Comparison of ENCODE assay signal across 17 cellular contexts in genomic region chr2:127704641-127705243, GRCh38. TPM values are rescaled to one million over a fixed set of nuclear protein-coding genes. Genes with fewer than 3 reads are reported as not detected.
DNase-seq lines count a peak whose midpoint lies in the region; TF ChIP-seq lines count a peak whose summit lies in the region.
"Had no signal": no experiment of that assay in that cellular context is flagged by ENCODE, and none has a peak within 500 bp of the region (broad histone marks: within the 10 kb centered on the region; RNA-seq: fewer than 3 reads in every experiment).

No MANE protein-coding gene starts in this region.

- TF ChIP-seq POLR2A in transverse colon (IDR thresholded peaks at IDR 0.05) (no peak), prostate gland (IDR thresholded peaks at IDR 0.05) (no peak)

- H3K9me3 Mint-ChIP-seq in T-helper 2 cell treated with Interferon-gamma antibody and Interleukin-4, amounts not matched to agents 5 μg/mL and 100 μg/mL, for 36 hours = no peaks in the 10 kb centered on the region
- H3K9me3 Mint-ChIP-seq in neural crest cell = no peaks in the 10 kb centered on the region

- H3K4me2 ChIP-seq in GM23248 (ENCODE audit: unreplicated experiment) = peak overlapping the region; percentile 47

- no peak for TF ChIP-seq EP300 in transverse colon (IDR thresholded peaks at IDR 0.05; ENCODE audit: low read depth)

- peaks cover 29% of the 10 kb centered on the region for H3K4me1 Mint-ChIP-seq in T-helper 2 cell treated with Interferon-gamma antibody and Interleukin-4, amounts not matched to agents 5 μg/mL and 100 μg/mL, for 36 hours (ENCODE audit: low read depth)
- H3K4me1 Mint-ChIP-seq in neural crest cell = peaks cover 38% of the 10 kb centered on the region

- no peak for TF ChIP-seq CTCF in neural crest cell (conservative IDR thresholded peaks at IDR 0.05)
- no peak for TF ChIP-seq CTCF in transverse colon (IDR thresholded peaks at IDR 0.05)
- TF ChIP-seq CTCF in prostate gland (IDR thresholded peaks at IDR 0.05) = no peak

- H3K27ac ChIP-seq in GM23248 (peak overlapping the region; percentile 47), ectodermal cell (ENCODE audit: insufficient read depth, low read depth, low read length, poor library complexity, severe bottlenecking) (peak overlapping the region; percentile 26), transverse colon (no peak overlapping the region), prostate gland (no peak overlapping the region)

- intact Hi-C loops in transverse colon (cut with DNase I; ENCODE audit: low total_unique reads) (no loop called here), prostate gland (cut with DNase I) (loop anchor here (5.0 kb wide), 1 partner anchor 112 kb away; no protein-coding TSS in a partner anchor)

- 65 to 69% methylated on average over 3 of the region's 3 CpGs for WGBS in GM23248 (ENCODE audit: low coverage in 1 of 2, low lambda C conversion rate in 2 of 2, missing lambda C conversion rate in 2 of 2), 2 experiments
- 89 to 92% methylated on average over 3 of the region's 3 CpGs for WGBS in ectodermal cell, 2 experiments
- 92% methylated on average over 3 of the region's 3 CpGs; no CpG with 5 or more reads in 1 of the 2 donors for WGBS in transverse colon (ENCODE audit: low coverage in 1 of 2), 2 donors
- WGBS in prostate gland = 73% methylated on average over 3 of the region's 3 CpGs

- H3K4me1 ChIP-seq in GM23248 (ENCODE audit: insufficient read depth) (peaks cover 36% of the 10 kb centered on the region), ectodermal cell (ENCODE audit: control insufficient read depth, insufficient read depth, low read length) (peaks cover 17% of the 10 kb centered on the region), transverse colon (peaks cover 11 to 35% (median 20%) of the 10 kb centered on the region in 4 donors), prostate gland (replicated peaks) (peaks cover 12% of the 10 kb centered on the region)

- H3K27me3 ChIP-seq in GM23248 (replicated peaks; ENCODE audit: insufficient read depth) = no peaks in the 10 kb centered on the region
- no peaks in the 10 kb centered on the region for H3K27me3 ChIP-seq in ectodermal cell (ENCODE audit: control insufficient read depth, insufficient read depth, low read length, poor library complexity, severe bottlenecking)
- no peaks in the 10 kb centered on the region for H3K27me3 ChIP-seq in transverse colon
- H3K27me3 ChIP-seq in prostate gland (replicated peaks; ENCODE audit: insufficient read depth) = no peaks in the 10 kb centered on the region
- H3K27me3 ChIP-seq: adrenal gland had no signal

- H3K4me3 ChIP-seq in GM23248 (no peak overlapping the region), ectodermal cell (ENCODE audit: insufficient read depth, low read depth, low read length) (no peak overlapping the region), transverse colon (no peak overlapping the region), prostate gland (no peak overlapping the region)
- H3K4me3 ChIP-seq: adrenal gland had no signal

- no peaks in the 10 kb centered on the region for H4K20me1 ChIP-seq in GM23248 (ENCODE audit: insufficient read depth)

- H3K36me3 Mint-ChIP-seq in T-helper 2 cell treated with Interferon-gamma antibody and Interleukin-4, amounts not matched to agents 5 μg/mL and 100 μg/mL, for 36 hours (ENCODE audit: low read depth) = peaks cover 65% of the 10 kb centered on the region
- H3K36me3 Mint-ChIP-seq in neural crest cell (ENCODE audit: low read depth) = peaks cover 17% of the 10 kb centered on the region

- in situ Hi-C loops in GM23248 (cut with MboI) = no loop called here
- in situ Hi-C loops in transverse colon (cut with MboI; ENCODE audit: low pct_ligation_motif_present in 1 of 4, low pct_unique_long_range_greater_than_20kb in 1 of 4, low sequenced_read_pairs in 3 of 4) = no loop called here

- H2AFZ ChIP-seq in GM23248 = no peak overlapping the region

- peak overlapping the region; percentile 61 for H3K4me3 Mint-ChIP-seq in T-helper 2 cell treated with Interferon-gamma antibody and Interleukin-4, amounts not matched to agents 5 μg/mL and 100 μg/mL, for 36 hours
- peak overlapping the region; percentile 79 for H3K4me3 Mint-ChIP-seq in neural crest cell

- H3K36me3 ChIP-seq in GM23248 (ENCODE audit: low read depth) = no peaks in the 10 kb centered on the region
- H3K36me3 ChIP-seq in ectodermal cell (ENCODE audit: control insufficient read depth, insufficient read depth, low read length) = peaks cover 33% of the 10 kb centered on the region
- peaks cover 0 to 23% (median 8%) of the 10 kb centered on the region in 4 donors for H3K36me3 ChIP-seq in transverse colon
- H3K36me3 ChIP-seq in prostate gland = peaks cover 4 to 8% of the 10 kb centered on the region in 2 donors

- H3K9me2 ChIP-seq in GM23248 (ENCODE audit: insufficient read depth) = no peaks in the 10 kb centered on the region

- H3K9ac ChIP-seq in GM23248 = 0 out of 2 replicates have a peak overlapping the region, but pooled peaks have one; percentile 12

- H3K27me3 Mint-ChIP-seq in T-helper 2 cell treated with Interferon-gamma antibody and Interleukin-4, amounts not matched to agents 5 μg/mL and 100 μg/mL, for 36 hours (ENCODE audit: low read depth) = no peaks in the 10 kb centered on the region
- H3K27me3 Mint-ChIP-seq in neural crest cell (ENCODE audit: low read depth) = no peaks in the 10 kb centered on the region

- peaks cover 33% of the 10 kb centered on the region for H3F3A ChIP-seq in GM23248 (ENCODE audit: insufficient read depth)

- H3K27ac Mint-ChIP-seq in T-helper 2 cell treated with Interferon-gamma antibody and Interleukin-4, amounts not matched to agents 5 μg/mL and 100 μg/mL, for 36 hours = no peak overlapping the region
- H3K27ac Mint-ChIP-seq in neural crest cell (ENCODE audit: unreplicated experiment) = peak overlapping the region; percentile 50

- DNase-seq in T-helper 2 cell treated with Interferon-gamma antibody and Interleukin-4, amounts not matched to agents 5 μg/mL and 100 μg/mL, for 36 hours (ENCODE audit: low spot score) = no peak
- DNase-seq in T-helper 2 cell (no peak), GM23248 (peak; percentile 12), neural crest cell (ENCODE audit: low read depth, low spot score) (no peak), NCI-H2081 treated with DMSO at 0.1 percent for 48 hours (lab: John Stamatoyannopoulos, UW) (no peak), transverse colon (no peak), prostate gland (ENCODE audit: low spot score) (no peak)
- DNase-seq: 8988T; activated CD4-positive, CD25-positive, alpha-beta regulatory T cell; adrenal gland; central memory CD4-positive, alpha-beta T cell; GOT3; NCI-H2029; occipital lobe; T-helper 1 cell had no signal

- H3K9me3 ChIP-seq in GM23248 (ENCODE audit: low read depth) (no peaks in the 10 kb centered on the region), ectodermal cell (ENCODE audit: control insufficient read depth, low read length) (no peaks in the 10 kb centered on the region), transverse colon (no peaks in the 10 kb centered on the region), prostate gland (no peaks in the 10 kb centered on the region)
- H3K9me3 ChIP-seq: adrenal gland had no signal

- H3K79me2 ChIP-seq in GM23248 (ENCODE audit: insufficient read depth) = peaks cover 26% of the 10 kb centered on the region

RNA-seq across cellular contexts. Expression of gene SFT2D3, which starts 3.4 kb away (rescaled TPM):
- 5.7 and 9.4 TPM in 2 replicates for total RNA-seq in GM23248 (2014; rRNA removed; shearing (Covaris generic))
- not detected in 2 replicates for polyA plus RNA-seq in GM23248 (2016; fragmentation: Nextera tagmentation; extraction: Ambion mirVana)
- 19.5 TPM for polyA plus RNA-seq in ectodermal cell (2013, experiment 1 of 4)
- 21.9 TPM for polyA plus RNA-seq in ectodermal cell (2013, experiment 2 of 4)
- 18.0 TPM for polyA plus RNA-seq in ectodermal cell (2013, experiment 3 of 4)
- 19.6 TPM for polyA plus RNA-seq in ectodermal cell (2013, experiment 4 of 4)
- total RNA-seq in neural crest cell (18.8 TPM in 2 replicates), transverse colon (10 to 100 TPM in 1 of 4 donors, 1 to 10 TPM in 3; 6.8 to 13.7 (median 8.3) TPM), prostate gland (10 to 100 TPM; 14.8 to 22.2 TPM)

RNA-seq across cellular contexts. Expression of gene LIMS2, which starts 29.4 kb away (rescaled TPM):
- 3.8 and 7.2 TPM in 2 replicates for total RNA-seq in GM23248 (2014; rRNA removed; shearing (Covaris generic))
- polyA plus RNA-seq in GM23248 (2016; fragmentation: Nextera tagmentation; extraction: Ambion mirVana) = 30.4 and 33.7 TPM in 2 replicates
- 2.4 TPM for polyA plus RNA-seq in ectodermal cell (2013, experiment 1 of 4)
- 3.1 TPM for polyA plus RNA-seq in ectodermal cell (2013, experiment 2 of 4)
- polyA plus RNA-seq in ectodermal cell (2013, experiment 3 of 4) = 3.1 TPM
- 4.2 TPM for polyA plus RNA-seq in ectodermal cell (2013, experiment 4 of 4)
- total RNA-seq in neural crest cell (7.6 and 8.8 TPM in 2 replicates), transverse colon (100 to 1,000 TPM in 2 of 4 donors, 10 to 100 TPM in 2; 34.5 to 198 (median 91.3) TPM), prostate gland (10 to 100 TPM; 31.9 to 63.2 TPM)

RNA-seq across cellular contexts. Expression of gene GPR17, which starts 58.8 kb away (rescaled TPM):
- total RNA-seq in GM23248 (2014; rRNA removed; shearing (Covaris generic)) = not detected in 2 replicates
- 0.11 TPM in 1 of 2 replicates, not detected in the other for polyA plus RNA-seq in GM23248 (2016; fragmentation: Nextera tagmentation; extraction: Ambion mirVana)
- polyA plus RNA-seq in ectodermal cell (2013, experiment 1 of 4) = not detected
- 0.21 TPM for polyA plus RNA-seq in ectodermal cell (2013, experiment 2 of 4)
- 0.32 TPM for polyA plus RNA-seq in ectodermal cell (2013, experiment 3 of 4)
- 0.36 TPM for polyA plus RNA-seq in ectodermal cell (2013, experiment 4 of 4)
- 6.4 and 7.7 TPM in 2 replicates for total RNA-seq in neural crest cell
- under 1 TPM in 1 of 4 donors, not detected in 3; 0.14 TPM for total RNA-seq in transverse colon
- total RNA-seq in prostate gland = not detected
- total RNA-seq: mesenteric fat pad had no signal

Comparison
In these comparisons a context has a peak if more than half of its experiments do, and no peak if none do; other contexts are left out.
1. H3K27ac ChIP-seq: peak in GM23248 (single experiment) and ectodermal cell (single experiment); none in transverse colon (0 of 4) and prostate gland (0 of 2).